Comparison of ENCODE assay signal across 18 cellular contexts in the genomic region with DNA sequence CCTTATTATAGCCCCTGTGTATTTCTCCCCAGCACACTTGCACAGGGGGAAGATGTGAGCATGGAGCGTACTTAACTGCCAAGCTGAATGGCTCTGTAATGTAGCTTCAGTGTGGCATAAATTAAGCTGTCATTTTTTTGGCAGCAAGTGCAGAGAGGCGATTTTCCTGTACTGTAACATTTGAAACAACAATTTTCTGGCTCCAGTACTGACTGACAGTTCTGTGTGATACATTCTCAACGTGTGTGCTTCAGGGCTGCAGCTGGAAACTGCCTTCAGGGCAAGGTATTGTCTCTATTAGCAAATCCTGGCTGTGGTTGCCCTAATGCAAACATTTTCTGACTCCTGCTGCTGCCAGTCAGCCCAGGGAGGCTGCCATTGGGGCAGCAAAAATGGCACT.
DNase-seq lines count a peak whose midpoint lies in the region; ATAC-seq and TF ChIP-seq lines count a peak whose summit lies in the region.
"Had no signal": no experiment of that assay in that cellular context is flagged by ENCODE, and none has a peak within 500 bp of the region (broad histone marks: within the 10 kb centered on the region; RNA-seq: fewer than 3 reads in every experiment).

No MANE protein-coding gene starts in this region.

- H3K36me3 ChIP-seq in HEK293 (ENCODE audit: control insufficient read depth in 2 of 2, insufficient read depth in 1 of 2, low read length in 2 of 2) (no peaks in the 10 kb centered on the region), smooth muscle cell (ENCODE audit: low read depth) (no peaks in the 10 kb centered on the region)
- H3K36me3 ChIP-seq: BE2C, right lobe of liver, upper lobe of left lung had no signal

- 57% methylated on average over 3 of the region's 3 CpGs for WGBS in smooth muscle cell (ENCODE audit: low lambda C conversion rate)

- H3K4me2 ChIP-seq in smooth muscle cell, result no peak overlapping the region

- H3K9ac ChIP-seq in smooth muscle cell (ENCODE audit: low read depth), result no peak overlapping the region

- H3K9me3 ChIP-seq in HEK293 (ENCODE audit: control insufficient read depth, insufficient read depth, low read depth, low read length) (no peaks in the 10 kb centered on the region), smooth muscle cell (replicated peaks; ENCODE audit: low read depth) (no peaks in the 10 kb centered on the region)
- H3K9me3 ChIP-seq: BE2C, upper lobe of left lung had no signal

- POLR2A ChIA-PET in HEK293 (lab: Yijun Ruan, JAX) (no interaction called here), RWPE1 (lab: Yijun Ruan, JAX; ENCODE audit: low non-redundant PET) (interaction anchor here (0.6 kb wide), 1 partner anchor 1220 kb away, joined by 3 read pairs; no protein-coding TSS in a partner anchor)

- no peak for TF ChIP-seq CTCF in HEK293 (tag by site-specific recombination; IDR thresholded peaks at IDR 0.05)
- no peak for TF ChIP-seq CTCF in RWPE1 (conservative IDR thresholded peaks at IDR 0.05; ENCODE audit: low read depth)
- TF ChIP-seq CTCF in smooth muscle cell (IDR thresholded peaks at IDR 0.05; ENCODE audit: borderline replicate concordance, insufficient read depth, poor library complexity, severe bottlenecking), result no peak

- ATAC-seq in left colon (peak; percentile 22), GM18498 (IDR thresholded peaks at IDR 0.05; ENCODE audit: unreplicated experiment) (no peak)
- ATAC-seq: left lobe of liver; right lobe of liver; stimulated activated effector memory CD8-positive, alpha-beta T cell treated with anti-CD3 and anti-CD28 coated beads, Interleukin-12 subunit alpha, Interleukin-12 subunit beta, amount 100 ng/mL, for 72 hours had no signal

- H4K20me1 ChIP-seq in smooth muscle cell (ENCODE audit: low read depth), result no peaks in the 10 kb centered on the region

- DNase-seq in NCI-H146 treated with DMSO at 0.1 percent for 48 hours (lab: John Stamatoyannopoulos, UW; ENCODE audit: unreplicated experiment) (peak; percentile 86), RWPE1 (ENCODE audit: low spot score) (peak; percentile 20), left colon (no peak), smooth muscle cell (lab: John Stamatoyannopoulos, UW; ENCODE audit: unreplicated experiment) (no peak), erythroblast (lab: John Stamatoyannopoulos, UW) (no peak)
- DNase-seq: activated CD8-positive, alpha-beta memory T cell treated with anti-CD3 and anti-CD28 coated beads, Interleukin-2, amount 50 U/mL, for 4 hours; BE2C; cerebellar nuclear complex; glutamatergic neuron; naive B cell; NCI-H187; right lobe of liver; stimulated activated CD4-positive, alpha-beta T cell treated with anti-CD3 and anti-CD28 coated beads, Interleukin-4, amount 100 ng/mL, for 24 hours; upper lobe of left lung had no signal

- H3K4me1 ChIP-seq in HEK293 (ENCODE audit: control insufficient read depth, insufficient read depth, low read length) (peaks cover 3% of the 10 kb centered on the region; the same call in 1 of the 2 replicates), smooth muscle cell (ENCODE audit: low read depth) (peaks cover 9% of the 10 kb centered on the region)
- H3K4me1 ChIP-seq: BE2C, right lobe of liver, upper lobe of left lung had no signal

- no peaks in the 10 kb centered on the region for H3K27me3 ChIP-seq in smooth muscle cell (ENCODE audit: low read depth)
- H3K27me3 ChIP-seq: BE2C, right lobe of liver, upper lobe of left lung had no signal

- no peak for TF ChIP-seq POLR2A in erythroblast (IDR thresholded peaks at IDR 0.05; ENCODE audit: low read length)

- CTCF ChIA-PET in HEK293 (lab: Yijun Ruan, JAX), result no interaction called here
- CTCF ChIA-PET in RWPE1 (lab: Yijun Ruan, JAX), result interaction anchor here (0.8 kb wide), 1 partner anchor 126 kb away, joined by 3 read pairs; no protein-coding TSS in a partner anchor

- no peak overlapping the region for H2AFZ ChIP-seq in smooth muscle cell (ENCODE audit: low read depth)

- H3K79me2 ChIP-seq in smooth muscle cell (ENCODE audit: low read depth), result no peaks in the 10 kb centered on the region

- intact Hi-C loops in left colon (cut with DNase I, micrococcal nuclease), result no loop called here

- H3F3A ChIP-seq in smooth muscle cell (ENCODE audit: low read depth), result no peaks in the 10 kb centered on the region

- H3K27ac ChIP-seq in HEK293 (ENCODE audit: extremely low read depth, low read depth, low read length) (no peak overlapping the region), RWPE1 (no peak overlapping the region), smooth muscle cell (ENCODE audit: low read depth) (no peak overlapping the region)
- H3K27ac ChIP-seq: right lobe of liver, upper lobe of left lung had no signal

- H3K4me3 ChIP-seq in HEK293 (ENCODE audit: low read depth, low read length) (no peak overlapping the region), smooth muscle cell (no peak overlapping the region)
- H3K4me3 ChIP-seq: right lobe of liver, upper lobe of left lung had no signal

TF ChIP-seq in HEK293, 187 proteins besides CTCF, POLR2A, EP300 and RAD21:
- TF ChIP-seq, protein P1, sequence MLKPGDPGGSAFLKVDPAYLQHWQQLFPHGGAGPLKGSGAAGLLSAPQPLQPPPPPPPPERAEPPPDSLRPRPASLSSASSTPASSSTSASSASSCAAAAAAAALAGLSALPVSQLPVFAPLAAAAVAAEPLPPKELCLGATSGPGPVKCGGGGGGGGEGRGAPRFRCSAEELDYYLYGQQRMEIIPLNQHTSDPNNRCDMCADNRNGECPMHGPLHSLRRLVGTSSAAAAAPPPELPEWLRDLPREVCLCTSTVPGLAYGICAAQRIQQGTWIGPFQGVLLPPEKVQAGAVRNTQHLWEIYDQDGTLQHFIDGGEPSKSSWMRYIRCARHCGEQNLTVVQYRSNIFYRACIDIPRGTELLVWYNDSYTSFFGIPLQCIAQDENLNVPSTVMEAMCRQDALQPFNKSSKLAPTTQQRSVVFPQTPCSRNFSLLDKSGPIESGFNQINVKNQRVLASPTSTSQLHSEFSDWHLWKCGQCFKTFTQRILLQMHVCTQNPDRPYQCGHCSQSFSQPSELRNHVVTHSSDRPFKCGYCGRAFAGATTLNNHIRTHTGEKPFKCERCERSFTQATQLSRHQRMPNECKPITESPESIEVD (tag by site-specific recombination; IDR thresholded peaks at IDR 0.05), result peak; percentile 28; the same call in 1 of the 2 replicates
- no peak for TF ChIP-seq ZEB2 (tag by site-specific recombination; IDR thresholded peaks at IDR 0.05)

Comparison
In these comparisons a context has a peak if more than half of its experiments do, and no peak if none do; other contexts are left out.
1. DNase-seq: peak in NCI-H146 treated with DMSO at 0.1 percent for 48 hours (single experiment) and RWPE1 (single experiment); none in left colon (0 of 2), smooth muscle cell (single experiment) and erythroblast (0 of 2).